Comparison of ENCODE assay signal across 34 cellular contexts in genomic region chr11:131858495-131858894, GRCh38.
"Had no signal": no experiment of that assay in that cellular context is flagged by ENCODE, and none has a peak within 500 bp of the region (broad histone marks: within the 10 kb centered on the region; RNA-seq: fewer than 3 reads in every experiment).

No MANE protein-coding gene starts in this region.

- H3K9me3 Mint-ChIP-seq: activated CD4-positive, alpha-beta memory T cell treated with anti-CD3 and anti-CD28 coated beads for 36 hours; activated CD4-positive, alpha-beta T cell treated with anti-CD3 and anti-CD28 coated beads, Interleukin-2, amount 10 ng/mL, durations not matched to agents 24 days and 14 days; activated naive CD4-positive, alpha-beta T cell treated with anti-CD3 and anti-CD28 coated beads for 36 hours; activated naive CD4-positive, alpha-beta T cell treated with anti-CD3 and anti-CD28 coated beads, Interleukin-2, amount 50 U/mL, for 24 hours; activated naive CD8-positive, alpha-beta T cell treated with anti-CD3 and anti-CD28 coated beads, Interleukin-2, amount 50 U/mL, for 24 hours; activated T-helper 2 cell treated with anti-CD3 and anti-CD28 coated beads, Interferon-gamma antibody, Interleukin-2, Interleukin-4, amounts not matched to agents 10 μg/mL and 5 μg/mL and 100 μg/mL, durations not matched to agents 14 hours and 24 hours and 36 hours; brain; T-helper 2 cell treated with Interferon-gamma antibody and Interleukin-4, amounts not matched to agents 5 μg/mL and 100 μg/mL, for 36 hours had no signal

- H3K4me1 ChIP-seq: adrenal gland, ascending aorta, breast epithelium, colonic mucosa had no signal

- H3K27me3 ChIP-seq: adrenal gland, ascending aorta, breast epithelium, colonic mucosa had no signal

- H3K4me1 Mint-ChIP-seq: activated CD4-positive, alpha-beta T cell treated with anti-CD3 and anti-CD28 coated beads for 36 hours; activated CD4-positive, alpha-beta T cell treated with anti-CD3 and anti-CD28 coated beads, Interleukin-2, amount 10 ng/mL, durations not matched to agents 24 days and 14 days; activated CD8-positive, alpha-beta memory T cell treated with anti-CD3 and anti-CD28 coated beads, Interleukin-2, amount 10 ng/mL, durations not matched to agents 7 days and 5 days; activated naive CD4-positive, alpha-beta T cell treated with anti-CD3 and anti-CD28 coated beads, Interleukin-2, amount 50 U/mL, for 24 hours; activated naive CD8-positive, alpha-beta T cell treated with anti-CD3 and anti-CD28 coated beads for 36 hours; activated naive CD8-positive, alpha-beta T cell treated with anti-CD3 and anti-CD28 coated beads, Interleukin-2, amount 50 U/mL, for 24 hours; T-helper 17 cell had no signal

- H3K27ac ChIP-seq: adrenal gland, ascending aorta, breast epithelium, cardiac muscle cell, colonic mucosa, epithelial cell of prostate, WERI-Rb-1 had no signal

- H3K27me3 Mint-ChIP-seq: activated CD4-positive, alpha-beta memory T cell treated with anti-CD3 and anti-CD28 coated beads for 36 hours; activated CD4-positive, alpha-beta T cell treated with anti-CD3 and anti-CD28 coated beads for 36 hours; activated CD4-positive, alpha-beta T cell treated with anti-CD3 and anti-CD28 coated beads, Interleukin-2, amount 10 ng/mL, durations not matched to agents 24 days and 14 days; activated CD8-positive, alpha-beta memory T cell treated with anti-CD3 and anti-CD28 coated beads, Interleukin-2, amount 10 ng/mL, durations not matched to agents 7 days and 5 days; activated naive CD4-positive, alpha-beta T cell treated with anti-CD3 and anti-CD28 coated beads, Interleukin-2, amount 50 U/mL, for 24 hours; activated naive CD8-positive, alpha-beta T cell treated with anti-CD3 and anti-CD28 coated beads for 36 hours; activated naive CD8-positive, alpha-beta T cell treated with anti-CD3 and anti-CD28 coated beads, Interleukin-2, amount 50 U/mL, for 24 hours; T-helper 17 cell had no signal

- ATAC-seq: activated CD4-positive, alpha-beta T cell treated with anti-CD3 and anti-CD28 coated beads for 36 hours; activated CD8-positive, alpha-beta memory T cell treated with anti-CD3 and anti-CD28 coated beads, Interleukin-2, amount 10 ng/mL, durations not matched to agents 7 days and 5 days; activated CD8-positive, alpha-beta T cell treated with anti-CD3 and anti-CD28 coated beads, Interleukin-2, amount 10 ng/mL, durations not matched to agents 7 days and 5 days; activated naive CD8-positive, alpha-beta T cell treated with anti-CD3 and anti-CD28 coated beads, Interleukin-2, amount 50 U/mL, for 24 hours; T-helper 17 cell had no signal

- H3K4me3 Mint-ChIP-seq: activated CD4-positive, alpha-beta memory T cell treated with anti-CD3 and anti-CD28 coated beads for 36 hours; activated CD4-positive, alpha-beta T cell treated with anti-CD3 and anti-CD28 coated beads for 36 hours; activated CD4-positive, alpha-beta T cell treated with anti-CD3 and anti-CD28 coated beads, Interleukin-2, amount 10 ng/mL, durations not matched to agents 24 days and 14 days; activated CD8-positive, alpha-beta memory T cell treated with anti-CD3 and anti-CD28 coated beads, Interleukin-2, amount 10 ng/mL, durations not matched to agents 7 days and 5 days; activated CD8-positive, alpha-beta T cell treated with anti-CD3 and anti-CD28 coated beads, Interleukin-2, amount 10 ng/mL, durations not matched to agents 7 days and 5 days; activated naive CD4-positive, alpha-beta T cell treated with anti-CD3 and anti-CD28 coated beads for 36 hours; activated naive CD4-positive, alpha-beta T cell treated with anti-CD3 and anti-CD28 coated beads, Interleukin-2, amount 50 U/mL, for 24 hours; activated naive CD8-positive, alpha-beta T cell treated with anti-CD3 and anti-CD28 coated beads for 36 hours; activated naive CD8-positive, alpha-beta T cell treated with anti-CD3 and anti-CD28 coated beads, Interleukin-2, amount 50 U/mL, for 24 hours; activated T-helper 1 cell treated with anti-CD3 and anti-CD28 coated beads, Interleukin-12 subunit alpha, Interleukin-12 subunit beta, Interleukin-2, Interleukin-4 antibody, amounts not matched to agents 30 ng/mL and 10 ng/mL and 1 ng/mL, durations not matched to agents 14 hours and 24 hours and 36 hours; brain; T-helper 17 cell; T-helper 2 cell treated with Interferon-gamma antibody and Interleukin-4, amounts not matched to agents 5 μg/mL and 100 μg/mL, for 36 hours had no signal

- H3K4me3 ChIP-seq: adrenal gland, ascending aorta, breast epithelium, cardiac muscle cell, colonic mucosa had no signal

- DNase-seq: activated CD4-positive, alpha-beta memory T cell treated with anti-CD3 and anti-CD28 coated beads for 36 hours; activated CD4-positive, alpha-beta T cell treated with anti-CD3 and anti-CD28 coated beads for 36 hours; activated CD4-positive, alpha-beta T cell treated with anti-CD3 and anti-CD28 coated beads, Interleukin-2, amount 10 ng/mL, durations not matched to agents 24 days and 14 days; activated CD4-positive, CD25-positive, alpha-beta regulatory T cell; activated CD4-positive, CD25-positive, alpha-beta regulatory T cell treated with anti-CD3 and anti-CD28 coated beads, Interleukin-2, amount 50 U/mL, for 72 hours; activated CD8-positive, alpha-beta memory T cell treated with anti-CD3 and anti-CD28 coated beads, Interleukin-2, amount 10 ng/mL, durations not matched to agents 7 days and 5 days; activated CD8-positive, alpha-beta memory T cell treated with anti-CD3 and anti-CD28 coated beads, Interleukin-2, amount 50 U/mL, for 4 hours; activated CD8-positive, alpha-beta T cell treated with anti-CD3 and anti-CD28 coated beads, Interleukin-2, amount 10 ng/mL, durations not matched to agents 7 days and 5 days; activated effector memory CD4-positive, alpha-beta T cell treated with anti-CD3 and anti-CD28 coated beads, Interleukin-2, amount 50 U/mL, for 16 hours; activated naive CD4-positive, alpha-beta T cell treated with anti-CD3 and anti-CD28 coated beads for 36 hours; activated naive CD8-positive, alpha-beta T cell treated with anti-CD3 and anti-CD28 coated beads for 36 hours; activated naive CD8-positive, alpha-beta T cell treated with anti-CD3 and anti-CD28 coated beads, Interleukin-2, amount 50 U/mL, for 24 hours; activated T-cell treated with anti-CD3 and anti-CD28 coated beads, Interleukin-2, amount 50 U/mL, for 1 hour; activated T-cell treated with anti-CD3 and anti-CD28 coated beads, Interleukin-2, amount 50 U/mL, for 48 hours; adrenal gland; central memory CD4-positive, alpha-beta T cell; cerebellar nuclear complex; colonic mucosa; effector CD8-positive, alpha-beta T cell; foreskin fibroblast; head of caudate nucleus; T-helper 1 cell; T-helper 17 cell; T1000; WERI-Rb-1 had no signal

- H3K9me3 ChIP-seq: adrenal gland, ascending aorta, breast epithelium, colonic mucosa had no signal

- H3K36me3 Mint-ChIP-seq: activated CD4-positive, alpha-beta memory T cell treated with anti-CD3 and anti-CD28 coated beads for 36 hours; activated CD8-positive, alpha-beta memory T cell treated with anti-CD3 and anti-CD28 coated beads, Interleukin-2, amount 10 ng/mL, durations not matched to agents 7 days and 5 days; activated naive CD4-positive, alpha-beta T cell treated with anti-CD3 and anti-CD28 coated beads, Interleukin-2, amount 50 U/mL, for 24 hours; activated naive CD8-positive, alpha-beta T cell treated with anti-CD3 and anti-CD28 coated beads for 36 hours; brain had no signal

- H3K36me3 ChIP-seq: adrenal gland, ascending aorta, breast epithelium, cardiac muscle cell, colonic mucosa, WERI-Rb-1 had no signal

- H3K27ac Mint-ChIP-seq: activated CD4-positive, alpha-beta memory T cell treated with anti-CD3 and anti-CD28 coated beads for 36 hours; activated CD4-positive, alpha-beta T cell treated with anti-CD3 and anti-CD28 coated beads for 36 hours; activated CD4-positive, alpha-beta T cell treated with anti-CD3 and anti-CD28 coated beads, Interleukin-2, amount 10 ng/mL, durations not matched to agents 24 days and 14 days; activated CD8-positive, alpha-beta memory T cell treated with anti-CD3 and anti-CD28 coated beads, Interleukin-2, amount 10 ng/mL, durations not matched to agents 7 days and 5 days; activated CD8-positive, alpha-beta T cell treated with anti-CD3 and anti-CD28 coated beads, Interleukin-2, amount 10 ng/mL, durations not matched to agents 7 days and 5 days; activated naive CD4-positive, alpha-beta T cell treated with anti-CD3 and anti-CD28 coated beads for 36 hours; activated naive CD4-positive, alpha-beta T cell treated with anti-CD3 and anti-CD28 coated beads, Interleukin-2, amount 50 U/mL, for 24 hours; activated naive CD8-positive, alpha-beta T cell treated with anti-CD3 and anti-CD28 coated beads for 36 hours; activated naive CD8-positive, alpha-beta T cell treated with anti-CD3 and anti-CD28 coated beads, Interleukin-2, amount 50 U/mL, for 24 hours; activated T-helper 1 cell treated with anti-CD3 and anti-CD28 coated beads, Interleukin-12 subunit alpha, Interleukin-12 subunit beta, Interleukin-2, Interleukin-4 antibody, amounts not matched to agents 30 ng/mL and 10 ng/mL and 1 ng/mL, durations not matched to agents 14 hours and 24 hours and 36 hours; activated T-helper 2 cell treated with anti-CD3 and anti-CD28 coated beads, Interferon-gamma antibody, Interleukin-2, Interleukin-4, amounts not matched to agents 10 μg/mL and 5 μg/mL and 100 μg/mL, durations not matched to agents 14 hours and 24 hours and 36 hours; brain; T-helper 17 cell; T-helper 2 cell treated with Interferon-gamma antibody and Interleukin-4, amounts not matched to agents 5 μg/mL and 100 μg/mL, for 36 hours had no signal
